15 cellular contexts compared by ENCODE assay signal in genomic region chr3:100954990-100955389, GRCh38. TPM values are rescaled to one million over a fixed set of nuclear protein-coding genes. Genes with fewer than 3 reads are reported as not detected.
DNase-seq lines count a peak whose midpoint lies in the region; ATAC-seq and TF ChIP-seq lines count a peak whose summit lies in the region.
"Had no signal": no experiment of that assay in that cellular context is flagged by ENCODE, and none has a peak within 500 bp of the region (broad histone marks: within the 10 kb centered on the region; RNA-seq: fewer than 3 reads in every experiment).

No MANE protein-coding gene starts in this region.

- H3K79me2 ChIP-seq in fibroblast of lung (ENCODE audit: control insufficient read depth, insufficient read depth, low read length), result no peaks in the 10 kb centered on the region

- H3K4me2 ChIP-seq in fibroblast of lung (ENCODE audit: extremely low read depth, insufficient read depth, low read length), result peak overlapping the region; percentile 71

- DNase-seq in AG04449 (ENCODE audit: low read depth, low spot score) (peak; percentile 98), RWPE1 (ENCODE audit: low spot score) (peak; percentile 14), fibroblast of lung (ENCODE audit: low read depth in 2 of 2) (peak; percentile 82 to 93), omental fat pad (ENCODE audit: low spot score) (no peak), NCI-H187 (lab: John Stamatoyannopoulos, UW) (no peak), NCI-H524 (lab: John Stamatoyannopoulos, UW) (no peak)
- no peak for DNase-seq in stimulated activated CD4-positive, alpha-beta T cell treated with anti-CD3 and anti-CD28 coated beads, Interleukin-2, amount 100 ng/mL, for 48 hours
- DNase-seq: ACHN; activated CD8-positive, alpha-beta memory T cell treated with anti-CD3 and anti-CD28 coated beads, Interleukin-2, amount 50 U/mL, for 4 hours; immature natural killer cell; NCI-H524 treated with DMSO at 0.1 percent for 48 hours; nucleus accumbens; T-cell had no signal

- H3K9me3 ChIP-seq in fibroblast of lung (ENCODE audit: control insufficient read depth, insufficient read depth, low read depth, low read length), result no peaks in the 10 kb centered on the region

- POLR2A ChIA-PET in AG04449 (lab: Yijun Ruan, JAX) (interaction anchor here (0.6 to 0.7 kb wide), 4 partner anchors 27 to 241 kb away, joined by 3 to 4 read pairs (median 3); no protein-coding TSS in a partner anchor), RWPE1 (lab: Yijun Ruan, JAX; ENCODE audit: low non-redundant PET) (no interaction called here)

- CTCF ChIA-PET in AG04449 (lab: Yijun Ruan, JAX) (interaction anchor here (0.6 to 0.7 kb wide), 2 partner anchors 11 to 220 kb away, joined by 3 read pairs; no protein-coding TSS in a partner anchor), RWPE1 (lab: Yijun Ruan, JAX) (no interaction called here)

- no peaks in the 10 kb centered on the region for H4K20me1 ChIP-seq in fibroblast of lung (ENCODE audit: control insufficient read depth, extremely low read depth, insufficient read depth, low read length)

- no peaks in the 10 kb centered on the region for H3K27me3 ChIP-seq in fibroblast of lung (ENCODE audit: control insufficient read depth, insufficient read depth, low read length)

- H3K4me3 ChIP-seq in AG04449 (ENCODE audit: low read depth, low read length), result peak overlapping the region; percentile 26
- H3K4me3 ChIP-seq in fibroblast of lung (replicated peaks in 1 of 4; ENCODE audit: control extremely low read depth in 1 of 4, insufficient read depth in 1 of 4, low read depth in 3 of 4, low read length in 4 of 4), result peak overlapping the region in 1 of 4 experiments; percentile 16
- H3K4me3 ChIP-seq: K562 had no signal

- TF ChIP-seq CTCF in AG04449 (IDR thresholded peaks at IDR 0.05; ENCODE audit: insufficient read depth, low read length, missing control alignments), result no peak
- TF ChIP-seq CTCF in RWPE1 (conservative IDR thresholded peaks at IDR 0.05; ENCODE audit: low read depth), result no peak
- TF ChIP-seq CTCF in fibroblast of lung (conservative IDR thresholded peaks at IDR 0.05 in 1 of 2, IDR thresholded peaks at IDR 0.05 in 1 of 2; ENCODE audit: low read depth in 1 of 2, low read length in 2 of 2), result no peak
- TF ChIP-seq CTCF in omental fat pad (IDR thresholded peaks at IDR 0.05), result no peak

- peaks cover 3% of the 10 kb centered on the region for H3K4me1 ChIP-seq in fibroblast of lung (ENCODE audit: control insufficient read depth, extremely low read depth, insufficient read depth, low read length)

- H3K36me3 ChIP-seq in fibroblast of lung (ENCODE audit: control insufficient read depth, insufficient read depth, low read length), result no peaks in the 10 kb centered on the region

- ATAC-seq in omental fat pad (ENCODE audit: low FRiP score) (peak; percentile 79), HG03432 (IDR thresholded peaks at IDR 0.05; ENCODE audit: unreplicated experiment) (no peak)
- ATAC-seq: K562, T-cell had no signal

- H2AFZ ChIP-seq in fibroblast of lung (ENCODE audit: low read length), result peak overlapping the region; percentile 55

- H3K27ac ChIP-seq in RWPE1 (no peak overlapping the region), fibroblast of lung (ENCODE audit: insufficient read depth, low read length) (peak overlapping the region; percentile 48)

- H3K9ac ChIP-seq in fibroblast of lung (ENCODE audit: insufficient read depth, low read length), result no peak overlapping the region

RNA-seq across cellular contexts. Expression of gene ABI3BP, which starts 38.2 kb away (rescaled TPM):
- total RNA-seq in fibroblast of lung, result 4.8 and 6.2 TPM in 2 replicates
- 17.5 and 62.9 TPM in 2 replicates for polyA plus RNA-seq in fibroblast of lung
- polyA plus RNA-seq in fibroblast of lung (2012), result 15.6 and 80.4 TPM in 2 replicates
- polyA minus RNA-seq in fibroblast of lung (ENCODE audit: low replicate concordance), result 11.1 and 15.2 TPM in 2 replicates
- total RNA-seq in omental fat pad, result 100 to 1,000 TPM in 2 of 4 donors, 10 to 100 TPM in 2; 37.4 to 155 (median 112) TPM
- polyA plus RNA-seq: immature natural killer cell had no signal

Comparison
In these comparisons a context has a peak if more than half of its experiments do, and no peak if none do; other contexts are left out.
1. DNase-seq: peak in AG04449 (single experiment), RWPE1 (single experiment) and fibroblast of lung (2 of 2); none in omental fat pad (single experiment), NCI-H187 (0 of 2), stimulated activated CD4-positive, alpha-beta T cell treated with anti-CD3 and anti-CD28 coated beads, Interleukin-2, amount 100 ng/mL, for 48 hours (0 of 2) and NCI-H524 (0 of 2).